ENCODE assay signal across 21 cellular contexts in the genomic region with DNA sequence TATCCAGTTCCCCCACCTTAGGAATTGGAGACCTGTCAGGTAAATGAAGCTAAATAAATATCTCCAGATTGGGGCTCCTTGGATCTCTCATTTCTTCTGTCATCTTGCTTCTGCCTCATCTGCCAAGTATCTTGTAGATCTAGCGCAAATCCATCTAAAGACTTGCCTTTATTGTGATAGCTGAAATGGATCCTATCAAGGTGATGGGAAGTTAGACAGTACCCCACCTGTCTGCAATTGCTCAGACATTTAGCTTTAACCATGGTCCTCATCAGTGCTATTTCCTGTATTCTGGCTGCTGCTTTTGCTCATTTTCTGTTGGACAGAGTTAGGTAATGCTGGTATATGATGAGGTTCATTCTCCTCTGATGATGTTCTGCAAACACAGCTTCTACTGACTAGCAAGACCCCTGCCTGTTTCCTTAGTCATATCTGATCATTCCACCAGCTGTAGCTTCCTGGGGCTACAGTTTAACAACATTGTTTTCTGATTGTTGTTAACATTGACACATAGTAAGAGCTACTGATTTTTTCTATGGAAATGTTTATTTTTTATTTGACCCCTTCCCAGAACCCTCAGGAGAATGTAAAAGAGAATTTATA.
"Had no signal": no experiment of that assay in that cellular context is flagged by ENCODE, and none has a peak within 500 bp of the region (broad histone marks: within the 10 kb centered on the region; RNA-seq: fewer than 3 reads in every experiment).

No MANE protein-coding gene starts in this region.

- H3K36me3 Mint-ChIP-seq: activated CD4-positive, alpha-beta memory T cell treated with anti-CD3 and anti-CD28 coated beads for 36 hours; brain; immature natural killer cell; natural killer cell had no signal

- H3K9me3 Mint-ChIP-seq: activated CD4-positive, alpha-beta memory T cell treated with anti-CD3 and anti-CD28 coated beads for 36 hours; activated naive CD4-positive, alpha-beta T cell treated with anti-CD3 and anti-CD28 coated beads for 36 hours; activated T-cell treated with anti-CD3 and anti-CD28 coated beads, Interleukin-2, amount 50 U/mL, for 72 hours; brain; immature natural killer cell; natural killer cell had no signal

- H3K4me3 Mint-ChIP-seq: activated CD4-positive, alpha-beta memory T cell treated with anti-CD3 and anti-CD28 coated beads for 36 hours; activated naive CD4-positive, alpha-beta T cell treated with anti-CD3 and anti-CD28 coated beads for 36 hours; activated T-cell treated with anti-CD3 and anti-CD28 coated beads, Interleukin-2, amount 50 U/mL, for 72 hours; brain; immature natural killer cell; natural killer cell had no signal

- H3K9me3 ChIP-seq: left ventricle myocardium inferior, ovary, prostate gland, upper lobe of right lung had no signal

- H3K4me1 Mint-ChIP-seq: immature natural killer cell, natural killer cell had no signal

- H3K27me3 ChIP-seq: hepatocyte, ovary, upper lobe of right lung had no signal

- H3K36me3 ChIP-seq: left ventricle myocardium inferior, ovary, prostate gland, upper lobe of right lung had no signal

- H3K27ac Mint-ChIP-seq: activated CD4-positive, alpha-beta memory T cell treated with anti-CD3 and anti-CD28 coated beads for 36 hours; activated naive CD4-positive, alpha-beta T cell treated with anti-CD3 and anti-CD28 coated beads for 36 hours; activated T-cell treated with anti-CD3 and anti-CD28 coated beads, Interleukin-2, amount 50 U/mL, for 72 hours; immature natural killer cell; natural killer cell had no signal

- DNase-seq: activated CD4-positive, alpha-beta memory T cell treated with anti-CD3 and anti-CD28 coated beads for 36 hours; activated CD4-positive, alpha-beta T cell treated with anti-CD3 and anti-CD28 coated beads for 48 hours; activated effector memory CD4-positive, alpha-beta T cell treated with Interleukin-2 at 50 U/mL for 16 hours; activated naive CD4-positive, alpha-beta T cell treated with anti-CD3 and anti-CD28 coated beads for 36 hours; activated T-cell treated with anti-CD3 and anti-CD28 coated beads, Interleukin-2, amount 50 U/mL, for 72 hours; central memory CD4-positive, alpha-beta T cell; effector memory CD4-positive, alpha-beta T cell; glutamatergic neuron; immature natural killer cell; kidney glomerular epithelial cell; left ventricle myocardium inferior; midbrain; natural killer cell; ovary; stimulated activated CD4-positive, alpha-beta T cell treated with anti-CD3 and anti-CD28 coated beads, Interleukin-12 subunit alpha, Interleukin-12 subunit beta, amount 100 ng/mL, for 4 hours; stimulated activated CD4-positive, alpha-beta T cell treated with anti-CD3 and anti-CD28 coated beads, Interleukin-4, amount 100 ng/mL, for 4 hours; stimulated activated naive CD8-positive, alpha-beta T cell treated with anti-CD3 and anti-CD28 coated beads, Interleukin-15, Interleukin-2, amounts not matched to agents 100 U/mL and 50 U/mL, for 24 hours; upper lobe of right lung had no signal

- H3K4me1 ChIP-seq: prostate gland, upper lobe of right lung had no signal

- H3K27me3 Mint-ChIP-seq: activated CD4-positive, alpha-beta memory T cell treated with anti-CD3 and anti-CD28 coated beads for 36 hours; brain had no signal

- H3K27ac ChIP-seq: hepatocyte, left ventricle myocardium inferior, ovary, prostate gland, upper lobe of right lung had no signal

- H3K4me3 ChIP-seq: hepatocyte, left ventricle myocardium inferior, ovary, prostate gland, upper lobe of right lung had no signal
